ENCODE assay signal across 9 cellular contexts in genomic region chr3:9730747-9731205, GRCh38. TPM values are rescaled to one million over a fixed set of nuclear protein-coding genes. Genes with fewer than 3 reads are reported as not detected.
DNase-seq lines count a peak whose midpoint lies in the region; ATAC-seq lines count a peak whose summit lies in the region.
"Had no signal": no experiment of that assay in that cellular context is flagged by ENCODE, and none has a peak within 500 bp of the region (broad histone marks: within the 10 kb centered on the region; RNA-seq: fewer than 3 reads in every experiment).

No MANE protein-coding gene starts in this region.

- peaks cover 23 to 33% of the 10 kb centered on the region in 2 donors for H3K4me1 ChIP-seq in naive thymus-derived CD4-positive, alpha-beta T cell (ENCODE audit: control insufficient read depth in 2 of 2, insufficient read depth in 2 of 2, low read length in 2 of 2)

- H3K4me3 ChIP-seq in naive thymus-derived CD4-positive, alpha-beta T cell (ENCODE audit: low read length): peak overlapping the region; percentile 85

- POLR2A ChIA-PET in naive thymus-derived CD4-positive, alpha-beta T cell (lab: Charles Lee): interaction anchor here (0.6 to 3.5 kb wide), 10 partner anchors 10 to 556 kb away, joined by 3 to 15 read pairs (median 5); partner anchors contain the start of genes ARPC4, MTMR14, RPUSD3 and SETD5

- CTCF ChIA-PET in naive thymus-derived CD4-positive, alpha-beta T cell (lab: Charles Lee): interaction anchor here (0.6 to 1.3 kb wide), 2 partner anchors 13 to 14 kb away, joined by 3 read pairs; no protein-coding TSS in a partner anchor

- H3K4me3 Mint-ChIP-seq in effector memory CD8-positive, alpha-beta T cell: peak overlapping the region; percentile 91
- peak overlapping the region; percentile 88 to 94 (median 92) for H3K4me3 Mint-ChIP-seq in naive thymus-derived CD4-positive, alpha-beta T cell

- H3K9me3 ChIP-seq in naive thymus-derived CD4-positive, alpha-beta T cell (ENCODE audit: control insufficient read depth in 2 of 3, low read length in 3 of 3): no peaks in the 10 kb centered on the region

- H3K27me3 ChIP-seq in naive thymus-derived CD4-positive, alpha-beta T cell (ENCODE audit: control insufficient read depth in 2 of 2, insufficient read depth in 2 of 2, low read length in 2 of 2): no peaks in the 10 kb centered on the region

- ATAC-seq in GM18498 (IDR thresholded peaks at IDR 0.05; ENCODE audit: unreplicated experiment) (peak; percentile 36), HG02884 (IDR thresholded peaks at IDR 0.05; ENCODE audit: unreplicated experiment) (peak; percentile 32)
- peak; percentile 25 for ATAC-seq in effector memory CD8-positive, alpha-beta T cell (replicated peaks)
- ATAC-seq in naive thymus-derived CD4-positive, alpha-beta T cell: peak; percentile 39

- no peaks in the 10 kb centered on the region for H3K27me3 Mint-ChIP-seq in effector memory CD8-positive, alpha-beta T cell
- no peaks in the 10 kb centered on the region for H3K27me3 Mint-ChIP-seq in naive thymus-derived CD4-positive, alpha-beta T cell

- H3K9me3 Mint-ChIP-seq in effector memory CD8-positive, alpha-beta T cell: no peaks in the 10 kb centered on the region
- peaks cover 0 to 2% (median 0%) of the 10 kb centered on the region in 11 donors for H3K9me3 Mint-ChIP-seq in naive thymus-derived CD4-positive, alpha-beta T cell

- intact Hi-C loops in naive thymus-derived CD4-positive, alpha-beta T cell (cut with micrococcal nuclease): loop anchor here (1.0 to 5.0 kb wide), 22 partner anchors 19 to 768 kb away; partner anchors contain the start of genes BRK1 (in 2 of the 2), CRELD1 (in 2 of the 2), JAGN1 (in 2 of the 2) and MTMR14 (in 2 of the 2)

- DNase-seq in 8988T (peak; percentile 52), NCI-H774 (lab: John Stamatoyannopoulos, UW) (peak; percentile 70), NCI-H1048 (lab: John Stamatoyannopoulos, UW) (no peak)
- no peak for DNase-seq in effector memory CD8-positive, alpha-beta T cell
- DNase-seq in naive thymus-derived CD4-positive, alpha-beta T cell: no peak
- no peak for DNase-seq in activated CD4-positive, alpha-beta T cell treated with anti-CD3 and anti-CD28 coated beads, Interleukin-2, amount 50 U/mL, for 1 hour

- peak overlapping the region; percentile 88 for H3K27ac ChIP-seq in naive thymus-derived CD4-positive, alpha-beta T cell (ENCODE audit: low read depth, low read length)

- peaks cover 0 to 26% (median 0%) of the 10 kb centered on the region in 3 experiments for H3K36me3 ChIP-seq in naive thymus-derived CD4-positive, alpha-beta T cell (ENCODE audit: control insufficient read depth in 2 of 3, insufficient read depth in 3 of 3, low read length in 3 of 3)

- peak overlapping the region; percentile 89 to 95 for H3K27ac Mint-ChIP-seq in effector memory CD8-positive, alpha-beta T cell
- peak overlapping the region; percentile 86 to 97 (median 92) for H3K27ac Mint-ChIP-seq in naive thymus-derived CD4-positive, alpha-beta T cell

- H3K4me1 Mint-ChIP-seq in effector memory CD8-positive, alpha-beta T cell (ENCODE audit: low read depth in 2 of 2): peaks cover 43 to 48% of the 10 kb centered on the region in 2 donors
- H3K4me1 Mint-ChIP-seq in naive thymus-derived CD4-positive, alpha-beta T cell: peaks cover 49 to 73% (median 67%) of the 10 kb centered on the region in 7 donors

- H3K36me3 Mint-ChIP-seq in effector memory CD8-positive, alpha-beta T cell (ENCODE audit: insufficient read depth): peaks cover 34% of the 10 kb centered on the region
- peaks cover 0 to 11% (median 0%) of the 10 kb centered on the region in 5 donors for H3K36me3 Mint-ChIP-seq in naive thymus-derived CD4-positive, alpha-beta T cell

RNA-seq across cellular contexts. Expression of gene BRPF1, which starts 0.8 kb away (rescaled TPM):
- 10 to 100 TPM; 32.0 to 42.4 (median 39.5) TPM for total RNA-seq in naive thymus-derived CD4-positive, alpha-beta T cell
- 10 to 100 TPM in 1 of 2 donors, 1 to 10 TPM in 1; 9.2 to 24.6 TPM for polyA plus RNA-seq in naive thymus-derived CD4-positive, alpha-beta T cell

RNA-seq across cellular contexts. Expression of gene OGG1, which starts 19.0 kb away (rescaled TPM):
- 10 to 100 TPM; 18.8 to 42.9 (median 31.6) TPM for total RNA-seq in naive thymus-derived CD4-positive, alpha-beta T cell
- polyA plus RNA-seq in naive thymus-derived CD4-positive, alpha-beta T cell: 10 to 100 TPM; 18.4 to 26.8 TPM

RNA-seq across cellular contexts. Expression of gene CPNE9, which starts 27.1 kb away (rescaled TPM):
- total RNA-seq in naive thymus-derived CD4-positive, alpha-beta T cell: 1 to 10 TPM in 1 of 5 experiments, under 1 TPM in 2, not detected in 2; 0.16 to 1.2 (median 0.35) TPM
- under 1 TPM in 1 of 2 donors, not detected in 1; 0.67 TPM for polyA plus RNA-seq in naive thymus-derived CD4-positive, alpha-beta T cell
- total RNA-seq: HT1080 had no signal

RNA-seq across cellular contexts. Expression of gene CAMK1, which starts 39.0 kb away (rescaled TPM):
- total RNA-seq in naive thymus-derived CD4-positive, alpha-beta T cell: 10 to 100 TPM in 2 of 5 experiments, 1 to 10 TPM in 3; 2.1 to 36.3 (median 2.5) TPM
- 1 to 10 TPM in 1 of 2 donors, under 1 TPM in 1; 0.85 to 2.1 TPM for polyA plus RNA-seq in naive thymus-derived CD4-positive, alpha-beta T cell

Comparison
In these comparisons a context has a peak if more than half of its experiments do, and no peak if none do; other contexts are left out.
1. DNase-seq: peak in 8988T (single experiment) and NCI-H774 (single experiment); none in effector memory CD8-positive, alpha-beta T cell (0 of 3), naive thymus-derived CD4-positive, alpha-beta T cell (0 of 9), NCI-H1048 (single experiment) and activated CD4-positive, alpha-beta T cell treated with anti-CD3 and anti-CD28 coated beads, Interleukin-2, amount 50 U/mL, for 1 hour (single experiment).
2. Peak in every context shown above with its lines, with median percentiles within 50 percentile points of each other: ATAC-seq.